ENCODE assay signal across 10 cellular contexts in genomic region chr1:216723274-216723780, GRCh38. TPM values are rescaled to one million over a fixed set of nuclear protein-coding genes. Genes with fewer than 3 reads are reported as not detected.
DNase-seq lines count a peak whose midpoint lies in the region; ATAC-seq and TF ChIP-seq lines count a peak whose summit lies in the region.
"Had no signal": no experiment of that assay in that cellular context is flagged by ENCODE, and none has a peak within 500 bp of the region (broad histone marks: within the 10 kb centered on the region; RNA-seq: fewer than 3 reads in every experiment).

Gene ESRRG (minus strand): TSS chr1:216723429. CDS start chr1:216723299, 130 bp downstream.

- H3K4me1 Mint-ChIP-seq in activated T-cell treated with anti-CD3 and anti-CD28 coated beads, Interleukin-2, amount 50 U/mL, for 72 hours (ENCODE audit: low read depth) = no peaks in the 10 kb centered on the region
- H3K4me1 Mint-ChIP-seq: central memory CD8-positive, alpha-beta T cell had no signal

- H3K4me3 Mint-ChIP-seq in activated T-cell treated with anti-CD3 and anti-CD28 coated beads, Interleukin-2, amount 50 U/mL, for 72 hours = no peak within 1 kb of the TSS
- H3K4me3 Mint-ChIP-seq: central memory CD8-positive, alpha-beta T cell had no signal

- H3K27ac Mint-ChIP-seq in activated T-cell treated with anti-CD3 and anti-CD28 coated beads, Interleukin-2, amount 50 U/mL, for 72 hours = no peak within 1 kb of the TSS

- in situ Hi-C loops in G401 (cut with HindIII; ENCODE audit: low sequenced_read_pairs) = no loop called here

- no peak for TF ChIP-seq CTCF in tibial artery (IDR thresholded peaks at IDR 0.05)
- no peak for TF ChIP-seq CTCF in uterus (IDR thresholded peaks at IDR 0.05)

- no peak within 1 kb of the TSS for H3K27ac ChIP-seq in mesodermal cell (ENCODE audit: low read depth, low read length, severe bottlenecking)
- no peak within 1 kb of the TSS for H3K27ac ChIP-seq in tibial artery
- H3K27ac ChIP-seq in uterus = no peak within 1 kb of the TSS

- no peaks in the 10 kb centered on the region for H3K36me3 Mint-ChIP-seq in activated T-cell treated with anti-CD3 and anti-CD28 coated beads, Interleukin-2, amount 50 U/mL, for 72 hours (ENCODE audit: insufficient read depth in 2 of 2)

- H3K36me3 ChIP-seq in mesodermal cell (ENCODE audit: control insufficient read depth, insufficient read depth, low read length) = no peaks in the 10 kb centered on the region
- H3K36me3 ChIP-seq in tibial artery = no peaks in the 10 kb centered on the region
- H3K36me3 ChIP-seq in uterus = no peaks in the 10 kb centered on the region

- H3K9me3 Mint-ChIP-seq in activated T-cell treated with anti-CD3 and anti-CD28 coated beads, Interleukin-2, amount 50 U/mL, for 72 hours = peaks cover 0 to 2% of the 10 kb centered on the region in 2 donors

- intact Hi-C loops in tibial artery (cut with DNase I; ENCODE audit: low total_unique reads) (no loop called here), uterus (cut with DNase I; ENCODE audit: low total_unique reads) (no loop called here)

- H3K27me3 ChIP-seq in tibial artery (peaks cover 0 to 23% of the 10 kb centered on the region in 2 donors), uterus (peaks cover 0 to 37% of the 10 kb centered on the region in 2 donors)

- H3K4me3 ChIP-seq in mesodermal cell (ENCODE audit: extremely low read depth, insufficient read depth, low read length, poor library complexity, severe bottlenecking) (peak within 1 kb of the TSS; percentile 46), tibial artery (peak within 1 kb of the TSS in 1 of 2 donors; percentile 24), uterus (peak within 1 kb of the TSS in 1 of 2 donors; percentile 11)

- DNase-seq in G401 (ENCODE audit: low spot score) = peak; percentile 46
- peak; percentile 63 for DNase-seq in NCI-H2227 treated with DMSO at 0.1 percent for 48 hours (lab: John Stamatoyannopoulos, UW)
- DNase-seq in dermis blood vessel endothelial cell = peak; percentile 0
- no peak for DNase-seq in activated T-cell treated with anti-CD3 and anti-CD28 coated beads, Interleukin-2, amount 50 U/mL, for 72 hours
- no peak for DNase-seq in tibial artery
- DNase-seq in uterus = no peak

- H3K4me1 ChIP-seq in mesodermal cell (ENCODE audit: control insufficient read depth, insufficient read depth, low read length, poor library complexity, severe bottlenecking) (no peaks in the 10 kb centered on the region), tibial artery (peaks cover 0 to 16% (median 4%) of the 10 kb centered on the region in 4 donors), uterus (no peaks in the 10 kb centered on the region)

- 0% methylated on average over 6 to 11 of the region's 17 CpGs for WGBS in mesodermal cell (ENCODE audit: insufficient coverage in 2 of 2), 2 experiments

- H3K9me3 ChIP-seq in mesodermal cell (ENCODE audit: control insufficient read depth, low read length) (no peaks in the 10 kb centered on the region), tibial artery (no peaks in the 10 kb centered on the region), uterus (no peaks in the 10 kb centered on the region)

- H3K27me3 Mint-ChIP-seq in activated T-cell treated with anti-CD3 and anti-CD28 coated beads, Interleukin-2, amount 50 U/mL, for 72 hours (ENCODE audit: low read depth) = peaks cover 24% of the 10 kb centered on the region
- H3K27me3 Mint-ChIP-seq: central memory CD8-positive, alpha-beta T cell had no signal

- no peak for ATAC-seq in GM18870 (IDR thresholded peaks at IDR 0.05; ENCODE audit: unreplicated experiment)
- ATAC-seq in activated T-cell treated with anti-CD3 and anti-CD28 coated beads, Interleukin-2, amount 50 U/mL, for 72 hours (replicated peaks in 1 of 2) = no peak
- ATAC-seq: HCT116 had no signal

- no peak for TF ChIP-seq POLR2A in uterus (IDR thresholded peaks at IDR 0.05)

RNA-seq across cellular contexts. Expression of gene ESRRG, which starts in this region (rescaled TPM):
- total RNA-seq in G401 (2014; rRNA removed; shearing (Covaris generic)) = not detected in 2 replicates
- total RNA-seq in dermis blood vessel endothelial cell (0.05 TPM in 1 of 2 replicates, not detected in the other), uterus (10 to 100 TPM in 1 of 4 donors, under 1 TPM in 2, not detected in 1; 0.21 to 14.6 (median 0.29) TPM)
- 2.7 TPM for polyA plus RNA-seq in mesodermal cell (2013, experiment 1 of 2)
- 3.2 TPM for polyA plus RNA-seq in mesodermal cell (2013, experiment 2 of 2)
- total RNA-seq in activated T-cell treated with anti-CD3 and anti-CD28 coated beads, Interleukin-2, amount 50 U/mL, for 72 hours = not detected

Comparison
In these comparisons a context has a peak if more than half of its experiments do, and no peak if none do; other contexts are left out.
1. Peak in DNase-seq in G401; RNA of the gene not detected or under 1 TPM.
2. Peak in DNase-seq in dermis blood vessel endothelial cell; RNA of the gene not detected or under 1 TPM.